ENCODE assay signal across 22 cellular contexts in the genomic region with DNA sequence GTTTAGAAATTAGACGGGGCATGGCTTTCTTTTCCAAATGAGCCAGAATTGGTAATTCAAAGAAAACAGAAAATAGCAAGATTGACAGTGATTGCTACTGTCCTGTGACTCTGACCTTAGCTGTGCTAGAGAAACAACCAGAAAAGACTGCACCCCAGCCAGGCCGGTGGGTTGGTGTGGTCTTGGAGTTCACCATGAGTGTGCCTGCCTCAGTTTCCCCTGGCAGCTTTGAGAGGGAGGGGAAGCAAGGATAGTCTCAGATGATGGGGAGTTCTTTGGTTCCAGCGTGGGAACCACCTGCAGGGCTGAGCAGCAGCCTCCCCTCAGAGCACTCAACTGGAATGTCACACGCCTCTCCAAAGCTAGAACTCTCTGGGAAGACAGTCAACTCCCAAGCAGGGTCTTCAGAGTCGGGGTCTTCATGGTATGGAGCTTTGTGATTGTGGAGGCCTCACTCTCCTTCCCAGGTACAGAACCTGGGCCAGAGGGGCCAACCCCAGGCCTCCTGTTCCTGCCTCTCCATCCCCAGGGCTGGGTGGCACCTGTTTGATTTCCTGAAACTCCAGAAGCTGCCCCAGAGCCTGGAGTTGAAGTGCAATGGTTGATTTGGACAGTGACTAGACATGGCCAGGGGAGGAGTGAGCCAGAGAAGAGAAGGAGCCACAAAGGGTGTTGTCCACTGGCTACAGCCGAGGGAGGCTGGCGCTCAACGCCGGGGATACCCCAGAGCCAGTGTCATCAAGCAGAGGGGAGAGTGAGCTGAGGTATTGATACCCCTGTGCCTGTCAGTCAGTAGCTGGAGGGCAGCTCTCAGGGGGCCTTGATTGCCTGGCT. TPM values are rescaled to one million over a fixed set of nuclear protein-coding genes. Genes with fewer than 3 reads are reported as not detected.
"Had no signal": no experiment of that assay in that cellular context is flagged by ENCODE, and none has a peak within 500 bp of the region (broad histone marks: within the 10 kb centered on the region; RNA-seq: fewer than 3 reads in every experiment).

No MANE protein-coding gene starts in this region.

- ATAC-seq: esophagus mucosa; gastrocnemius medialis; mucosa of descending colon; natural killer cell treated with Interleukin-12 subunit alpha and Interleukin-12 subunit beta and Interleukin-15 and Interleukin-18, amount 100 ng/mL, for 72 hours; stimulated activated naive CD8-positive, alpha-beta T cell treated with anti-CD3 and anti-CD28 coated beads, Interleukin-15, amount 100 ng/mL, for 72 hours had no signal

- H3K27me3 ChIP-seq: testis had no signal

- H3K36me3 ChIP-seq: gastrocnemius medialis, prostate gland, sigmoid colon, tibial artery had no signal

- DNase-seq: effector CD4-positive, alpha-beta T cell; foreskin fibroblast; gastrocnemius medialis; mucosa of descending colon; naive B cell; right cardiac atrium; sigmoid colon; stimulated activated naive CD4-positive, alpha-beta T cell; stimulated activated naive CD8-positive, alpha-beta T cell treated with anti-CD3 and anti-CD28 coated beads, Interleukin-15, amount 100 ng/mL, for 72 hours; testis had no signal

- H3K9me3 ChIP-seq: gastrocnemius medialis, mucosa of descending colon, prostate gland, testis had no signal

- H3K4me1 ChIP-seq: gastrocnemius medialis, sigmoid colon, testis, tibial artery had no signal

- H3K4me3 ChIP-seq: dorsolateral prefrontal cortex, gastrocnemius medialis, lung, mucosa of descending colon, prostate gland, sigmoid colon, testis, tibial artery had no signal

- H3K27ac ChIP-seq: dorsolateral prefrontal cortex, epithelial cell of prostate, gastrocnemius medialis, prostate gland, sigmoid colon, testis, tibial artery had no signal

RNA-seq across cellular contexts. Expression of a gene that starts 35.7 kb away (rescaled TPM):
- total RNA-seq: cerebellum, liver, lung, mesothelial cell of epicardium, mucosa of descending colon, neural crest cell, right cardiac atrium, sigmoid colon, subcutaneous adipose tissue had no signal
- polyA plus RNA-seq: lung, right cardiac atrium had no signal
